In the genomic region with DNA sequence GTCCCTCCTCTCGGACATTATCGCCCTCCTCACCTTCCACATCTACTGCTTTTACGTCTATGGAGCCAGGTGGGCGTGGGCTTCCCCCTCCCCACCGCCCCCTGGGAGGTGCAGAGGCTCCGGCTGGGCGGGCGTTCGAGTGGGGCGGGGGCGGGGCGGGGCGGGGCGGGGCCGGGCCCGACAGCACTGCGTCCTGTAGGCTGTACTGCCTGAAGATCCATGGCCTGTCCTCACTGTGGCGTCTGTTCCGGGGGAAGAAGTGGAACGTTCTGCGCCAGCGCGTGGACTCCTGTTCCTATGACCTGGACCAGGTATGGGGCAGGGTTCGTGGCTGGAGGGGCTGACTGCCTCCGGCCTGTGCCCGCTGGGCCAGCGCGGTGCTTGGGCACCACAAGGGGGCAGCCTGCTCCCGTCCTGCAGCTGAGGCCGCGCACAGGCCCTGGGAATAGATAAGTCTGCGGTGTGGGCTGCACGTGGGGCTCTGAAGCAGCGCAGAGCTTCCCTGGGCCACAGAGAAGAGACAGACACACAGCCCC, we compare ENCODE assay signal across 7 cellular contexts. TPM values are rescaled to one million over a fixed set of nuclear protein-coding genes. Genes with fewer than 3 reads are reported as not detected.
DNase-seq lines count a peak whose midpoint lies in the region; ATAC-seq and TF ChIP-seq lines count a peak whose summit lies in the region.

No MANE protein-coding gene starts in this region.

- DNase-seq in NCI-H82 (lab: John Stamatoyannopoulos, UW) (peak; percentile 92), activated T-cell treated with anti-CD3 and anti-CD28 coated beads for 24 hours (ENCODE audit: low read depth) (peak; percentile 49), fibroblast of mammary gland (ENCODE audit: low read depth) (peak; percentile 76), type B pancreatic cell (ENCODE audit: extremely low spot score, unreplicated experiment) (no peak)

- H3K36me3 ChIP-seq in neutrophil, result peaks cover 27% of the 10 kb centered on the region

- H3K9me3 Mint-ChIP-seq in type B pancreatic cell, result no peaks in the 10 kb centered on the region

- H3K4me1 Mint-ChIP-seq in type B pancreatic cell (ENCODE audit: unreplicated experiment), result no peaks in the 10 kb centered on the region

- no peaks in the 10 kb centered on the region for H3K27me3 ChIP-seq in neutrophil

- H3K27ac Mint-ChIP-seq in type B pancreatic cell, result no peak overlapping the region

- H3K4me1 ChIP-seq in neutrophil (ENCODE audit: control insufficient read depth in 1 of 2, insufficient read depth in 1 of 2, low read depth in 1 of 2, low read length in 1 of 2), result peaks cover 14 to 15% of the 10 kb centered on the region in 2 experiments

- H3K27ac ChIP-seq in neutrophil, result no peak overlapping the region

- no peak overlapping the region for H3K4me3 Mint-ChIP-seq in type B pancreatic cell

- H3K36me3 Mint-ChIP-seq in type B pancreatic cell, result no peaks in the 10 kb centered on the region

- H3K4me3 ChIP-seq in fibroblast of mammary gland (ENCODE audit: control insufficient read depth, low read depth, low read length), result peak overlapping the region; percentile 20
- peak overlapping the region in 1 of 2 experiments; percentile 54 for H3K4me3 ChIP-seq in neutrophil (ENCODE audit: low read depth in 1 of 2, low read length in 1 of 2)

- peak; percentile 77 for TF ChIP-seq CTCF in fibroblast of mammary gland (conservative IDR thresholded peaks at IDR 0.05; ENCODE audit: control insufficient read depth, insufficient read depth, low read depth, low read length)
- TF ChIP-seq CTCF in neutrophil (IDR thresholded peaks at IDR 0.05), result peak; percentile 87
- TF ChIP-seq CTCF in type B pancreatic cell (conservative IDR thresholded peaks at IDR 0.05), result peak; percentile 87

- no peaks in the 10 kb centered on the region for H3K27me3 Mint-ChIP-seq in type B pancreatic cell

- H3K9me3 ChIP-seq in neutrophil, result no peaks in the 10 kb centered on the region

- peak; percentile 60 for ATAC-seq in GM18909 (IDR thresholded peaks at IDR 0.05; ENCODE audit: poor library complexity, unreplicated experiment)
- no peak for ATAC-seq in GM19351 (IDR thresholded peaks at IDR 0.05; ENCODE audit: unreplicated experiment)

RNA-seq across cellular contexts. Expression of a gene that starts 9.2 kb away (rescaled TPM):
- total RNA-seq in type B pancreatic cell (ENCODE audit: low replicate concordance), result 58.2 and 83.5 TPM in 2 replicates

RNA-seq across cellular contexts. Expression of a gene that starts 10.9 kb away (rescaled TPM):
- total RNA-seq in type B pancreatic cell (ENCODE audit: low replicate concordance), result 21.4 and 26.5 TPM in 2 replicates

RNA-seq across cellular contexts. Expression of a gene that starts 12.1 kb away (rescaled TPM):
- total RNA-seq in type B pancreatic cell (ENCODE audit: low replicate concordance), result 0.52 and 1.4 TPM in 2 replicates

RNA-seq across cellular contexts. Expression of a gene that starts 18.7 kb away (rescaled TPM):
- total RNA-seq in type B pancreatic cell (ENCODE audit: low replicate concordance), result 0.12 TPM in 2 replicates

RNA-seq across cellular contexts. Expression of a gene that starts 51.4 kb away (rescaled TPM):
- total RNA-seq in type B pancreatic cell (ENCODE audit: low replicate concordance), result 50.1 and 52.3 TPM in 2 replicates
